Comparison of ENCODE assay signal across 9 cellular contexts in the genomic region with DNA sequence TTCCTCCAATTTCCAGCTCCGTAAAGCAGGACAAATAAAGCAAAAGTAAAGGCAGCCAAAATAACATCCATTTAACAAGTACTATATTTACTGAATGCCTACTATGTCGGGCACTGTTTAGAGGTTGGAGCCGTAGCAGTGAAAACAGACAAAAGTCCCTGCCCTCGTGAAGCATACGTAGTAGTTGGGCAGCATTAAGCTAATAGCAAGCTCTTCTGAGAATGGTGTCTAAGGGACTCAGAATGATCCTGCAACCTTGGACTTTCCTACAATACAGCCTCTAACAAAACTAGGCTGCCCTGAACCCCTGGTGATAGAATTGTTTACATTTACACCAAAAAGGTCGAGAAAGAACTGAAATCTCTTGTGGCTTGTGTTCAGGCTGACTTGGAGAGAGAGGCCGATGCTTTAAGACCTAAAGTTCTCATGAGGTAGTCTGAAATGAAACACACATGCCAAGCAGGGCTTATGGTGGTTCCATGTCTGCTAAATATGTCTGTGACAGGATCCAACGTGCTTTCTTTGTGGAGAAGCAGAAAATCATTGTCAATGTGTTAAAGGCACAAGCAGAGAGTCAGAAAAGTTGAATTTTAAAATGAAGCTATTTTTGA. TPM values are rescaled to one million over a fixed set of nuclear protein-coding genes. Genes with fewer than 3 reads are reported as not detected.
DNase-seq lines count a peak whose midpoint lies in the region; ATAC-seq, FAIRE-seq and TF ChIP-seq lines count a peak whose summit lies in the region.
"Had no signal": no experiment of that assay in that cellular context is flagged by ENCODE, and none has a peak within 500 bp of the region (broad histone marks: within the 10 kb centered on the region; RNA-seq: fewer than 3 reads in every experiment).

No MANE protein-coding gene starts in this region.

- in situ Hi-C loops in IMR-90 (cut with MboI; ENCODE audit: low sequenced_read_pairs): loop anchor here (5.0 to 25.0 kb wide), 2 partner anchors 75 to 1010 kb away; a partner anchor contains a TSS

- no peak for ATAC-seq in IMR-90 (ENCODE audit: low read depth)
- no peak for ATAC-seq in body of pancreas
- no peak for ATAC-seq in HG03095 (IDR thresholded peaks at IDR 0.05; ENCODE audit: unreplicated experiment)

- H2AK9ac ChIP-seq in IMR-90 (replicated peaks; ENCODE audit: low read depth, low read length, poor library complexity): no peak overlapping the region

- peak overlapping the region; percentile 20 for H2AK5ac ChIP-seq in IMR-90 (ENCODE audit: low read depth, low read length)

- DNase-seq in IMR-90: peak; percentile 18
- DNase-seq in body of pancreas: peak in 1 of 4 donors; percentile 15
- DNase-seq in kidney: no peak
- no peak for DNase-seq in spleen
- no peak for DNase-seq in NCI-H526 (lab: John Stamatoyannopoulos, UW)
- no peak for DNase-seq in activated CD8-positive, alpha-beta memory T cell treated with anti-CD3 and anti-CD28 coated beads, Interleukin-2, amount 50 U/mL, for 4 hours
- no peak for DNase-seq in H4 (ENCODE audit: low spot score)

- intact Hi-C loops in IMR-90 (cut with micrococcal nuclease) (loop anchor here (5.0 kb wide), 4 partner anchors 200 to 595 kb away; no protein-coding TSS in a partner anchor), body of pancreas (cut with DNase I) (loop anchor here (10.0 kb wide), 1 partner anchor 72 kb away; no protein-coding TSS in a partner anchor), kidney (cut with DNase I) (no loop called here), spleen (cut with DNase I; ENCODE audit: low total_unique reads) (no loop called here)

- FAIRE-seq in kidney (lab: Jason Lieb, UNC): no peak

- H3K79me1 ChIP-seq in IMR-90 (ENCODE audit: low read depth in 1 of 2, low read length in 2 of 2): peaks cover 18 to 26% of the 10 kb centered on the region in 2 experiments; a peak in 3 of 4 replicates

- H4K20me1 ChIP-seq in IMR-90 (ENCODE audit: insufficient read depth, low read length): no peaks in the 10 kb centered on the region

- TF ChIP-seq POLR2A in IMR-90 (IDR thresholded peaks at IDR 0.05; ENCODE audit: low read depth, low read length): no peak
- TF ChIP-seq POLR2A in body of pancreas (IDR thresholded peaks at IDR 0.05): no peak
- TF ChIP-seq POLR2A in spleen (IDR thresholded peaks at IDR 0.05): no peak

- peak overlapping the region; percentile 46 for H2AFZ ChIP-seq in IMR-90 (replicated peaks; ENCODE audit: low read length, poor library complexity)

- peak overlapping the region; percentile 81; the same call in 2 of the 3 replicates for H2BK15ac ChIP-seq in IMR-90 (ENCODE audit: low read depth, low read length)

- H3K27me3 ChIP-seq in IMR-90 (ENCODE audit: control insufficient read depth, insufficient read depth, low read length) (no peaks in the 10 kb centered on the region), body of pancreas (no peaks in the 10 kb centered on the region), spleen (replicated peaks in 1 of 7) (peaks cover 0 to 55% (median 11%) of the 10 kb centered on the region in 7 donors)

- dilution Hi-C loops in IMR-90 (cut with HindIII; ENCODE audit: low sequenced_read_pairs, unreplicated experiment): no loop called here

- H3K18ac ChIP-seq in IMR-90 (ENCODE audit: low read depth, low read length): peak overlapping the region; percentile 63; the same call in 1 of the 2 replicates

- H3K9ac ChIP-seq in IMR-90 (ENCODE audit: low read depth, low read length) (peak overlapping the region; percentile 15; the same call in 1 of the 2 replicates), kidney (ENCODE audit: low read length in 2 of 2) (peak overlapping the region; percentile 58 to 64)

- H4K8ac ChIP-seq in IMR-90 (ENCODE audit: low read depth in 2 of 2, low read length in 2 of 2): peak overlapping the region; percentile 60 to 76

- 59% methylated on average over 3 of the region's 8 CpGs; no CpG with 5 or more reads in 1 of the 2 experiments for WGBS in IMR-90 (ENCODE audit: extremely low coverage in 2 of 2, insufficient read length in 1 of 2), 2 experiments
- WGBS in body of pancreas, 2 donors: 4 to 8% methylated on average over 8 of the region's 8 CpGs
- 18 to 34% (median 26%) methylated on average over 8 of the region's 8 CpGs for WGBS in spleen, 5 donors

- no peaks in the 10 kb centered on the region for H3K36me3 ChIP-seq in IMR-90 (ENCODE audit: control insufficient read depth, insufficient read depth, low read length)
- no peaks in the 10 kb centered on the region for H3K36me3 ChIP-seq in body of pancreas (replicated peaks in 1 of 2; ENCODE audit: insufficient read depth in 1 of 2, low read depth in 2 of 2)
- no peaks in the 10 kb centered on the region for H3K36me3 ChIP-seq in kidney (ENCODE audit: control insufficient read depth in 1 of 2, insufficient read depth in 2 of 2, low read length in 2 of 2)
- no peaks in the 10 kb centered on the region for H3K36me3 ChIP-seq in spleen

- H3K4me3 ChIP-seq in IMR-90 (ENCODE audit: insufficient read depth, low read depth, low read length): peak overlapping the region; percentile 61; the same call in 1 of the 2 replicates
- peak overlapping the region; percentile 49 to 82 for H3K4me3 ChIP-seq in body of pancreas
- H3K4me3 ChIP-seq in kidney (ENCODE audit: low read length in 2 of 2): peak overlapping the region; percentile 77 to 78
- H3K4me3 ChIP-seq in spleen: peak overlapping the region; percentile 17 to 73 (median 50)

- peak overlapping the region; percentile 44 for H4K5ac ChIP-seq in IMR-90 (ENCODE audit: low read depth, low read length)

- peak overlapping the region; percentile 50 for H2BK120ac ChIP-seq in IMR-90 (ENCODE audit: low read depth, low read length)

- H3K27ac ChIP-seq in IMR-90 (ENCODE audit: insufficient read depth, low read length) (peak overlapping the region; percentile 44; the same call in 1 of the 2 replicates), body of pancreas (peak overlapping the region; percentile 87 to 97 (median 92)), kidney (ENCODE audit: low read depth in 2 of 2, low read length in 2 of 2) (peak overlapping the region; percentile 68 to 82), spleen (peak overlapping the region in 5 of 8 donors; percentile 8 to 83 (median 82))

- H3K4me2 ChIP-seq in IMR-90 (ENCODE audit: low read depth, low read length): peak overlapping the region; percentile 77

- H2BK5ac ChIP-seq in IMR-90 (ENCODE audit: low read depth, low read length, poor library complexity, severe bottlenecking): peak overlapping the region; percentile 63

- CTCF ChIA-PET in IMR-90 (lab: Yijun Ruan, JAX): interaction anchor here (1.0 to 1.5 kb wide), 2 partner anchors 9 to 73 kb away, joined by 3 to 9 read pairs; no protein-coding TSS in a partner anchor

- TF ChIP-seq CTCF in IMR-90 (conservative IDR thresholded peaks at IDR 0.05; ENCODE audit: low read depth, low read length) (no peak), body of pancreas (IDR thresholded peaks at IDR 0.05) (no peak), kidney (IDR thresholded peaks at IDR 0.05; ENCODE audit: borderline replicate concordance, extremely low read depth, insufficient read depth) (no peak), spleen (IDR thresholded peaks at IDR 0.05 in 8 of 11, conservative IDR thresholded peaks at IDR 0.05 in 3 of 11) (no peak)

- H2BK20ac ChIP-seq in IMR-90 (ENCODE audit: low read depth, low read length): peak overlapping the region; percentile 76

- peak overlapping the region; percentile 66 for H3K23ac ChIP-seq in IMR-90 (ENCODE audit: low read depth, low read length)

- H3K14ac ChIP-seq in IMR-90 (replicated peaks; ENCODE audit: low read depth, low read length): 0 out of 2 replicates have a peak overlapping the region, but pooled peaks have one; percentile 6

- peak overlapping the region; percentile 59 for H3K4ac ChIP-seq in IMR-90 (ENCODE audit: low read depth, low read length)

- H3K9me1 ChIP-seq in IMR-90 (ENCODE audit: insufficient read depth, low read length): 0 out of 2 replicates have a peak, but pooled peaks cover 3% of the 10 kb centered on the region

- H3K9me3 ChIP-seq in IMR-90 (ENCODE audit: control insufficient read depth, insufficient read depth, low read length): no peaks in the 10 kb centered on the region
- H3K9me3 ChIP-seq in body of pancreas: no peaks in the 10 kb centered on the region
- no peaks in the 10 kb centered on the region for H3K9me3 ChIP-seq in kidney (ENCODE audit: control insufficient read depth in 1 of 2, low read length in 2 of 2)
- no peaks in the 10 kb centered on the region for H3K9me3 ChIP-seq in spleen

- no peak for TF ChIP-seq RAD21 in IMR-90 (IDR thresholded peaks at IDR 0.05; ENCODE audit: low read length)

- H3K4me1 ChIP-seq in IMR-90 (ENCODE audit: control insufficient read depth, insufficient read depth, low read length) (peaks cover 18% of the 10 kb centered on the region), body of pancreas (peaks cover 41% of the 10 kb centered on the region), kidney (ENCODE audit: control insufficient read depth in 1 of 2, insufficient read depth in 1 of 2, low read depth in 1 of 2, low read length in 2 of 2) (peaks cover 3 to 6% of the 10 kb centered on the region in 2 donors), spleen (peaks cover 0 to 49% (median 19%) of the 10 kb centered on the region in 6 donors)

- POLR2A ChIA-PET in IMR-90 (lab: Charles Lee; ENCODE audit: unreplicated experiment): interaction anchor here (0.5 to 0.6 kb wide), 2 partner anchors 97 to 364 kb away, joined by 3 read pairs; no protein-coding TSS in a partner anchor

- H3K56ac ChIP-seq in IMR-90 (ENCODE audit: extremely low read depth, insufficient read depth, low read length): peak overlapping the region; percentile 53

- peak overlapping the region; percentile 76 for H4K91ac ChIP-seq in IMR-90 (ENCODE audit: insufficient read depth, low read depth, low read length)

- no TSS peak for BruUV-seq in IMR-90 (replicated peaks; lab: Mats Ljungman, UMichigan)

TF ChIP-seq in IMR-90, 13 proteins besides CTCF, POLR2A, EP300 and RAD21 (continues in another document):
- TF ChIP-seq NFE2L2 (IDR thresholded peaks at IDR 0.05; ENCODE audit: low read depth, low read length) (no peak), RFX5 (IDR thresholded peaks at IDR 0.05; ENCODE audit: low read depth, low read length) (no peak), RCOR1 (IDR thresholded peaks at IDR 0.05; ENCODE audit: insufficient replicate concordance, low read length) (no peak), CEBPB (IDR thresholded peaks at IDR 0.05; ENCODE audit: low read depth, low read length) (no peak)

RNA-seq across cellular contexts. Expression of a gene that starts 0.9 kb away (rescaled TPM):
- total RNA-seq in IMR-90 (2012; rRNA removed): 90.7 and 105 TPM in 2 replicates
- polyA plus RNA-seq in IMR-90 (2012; rRNA removed): 15.6 and 19.8 TPM in 2 replicates
- 4.4 and 11.0 TPM in 2 replicates for polyA plus RNA-seq in IMR-90 (2012; cell fraction: cytosol; rRNA removed)
- polyA plus RNA-seq in IMR-90 (2012; cell fraction: nucleus; rRNA removed; ENCODE audit: low replicate concordance): 13.5 and 32.1 TPM in 2 replicates
- total RNA-seq in body of pancreas: 10 to 100 TPM; 19.1 to 21.8 TPM
- total RNA-seq in kidney: 37.6 TPM
- 12.3 TPM for polyA plus RNA-seq in kidney (ENCODE audit: insufficient read depth, low read depth, low replicate concordance)
- total RNA-seq in spleen: 10 to 100 TPM; 10.5 to 24.7 (median 19.2) TPM
- polyA plus RNA-seq in spleen: 1 to 10 TPM; 1.6 to 3.4 (median 1.9) TPM
- total RNA-seq in H4 (2014; rRNA removed; shearing (Covaris generic)): 21.7 and 22.5 TPM in 2 replicates
- total RNA-seq: activated CD8-positive, alpha-beta memory T cell treated with anti-CD3 and anti-CD28 coated beads for 36 hours had no signal

Comparison
In these comparisons a context has a peak if more than half of its experiments do, and no peak if none do; other contexts are left out.
1. intact Hi-C loops: an anchor here in IMR-90 (5.0 kb wide) and body of pancreas (10.0 kb wide); none called in kidney and spleen.